Comparison of ENCODE assay signal across 2 cellular contexts in the genomic region with DNA sequence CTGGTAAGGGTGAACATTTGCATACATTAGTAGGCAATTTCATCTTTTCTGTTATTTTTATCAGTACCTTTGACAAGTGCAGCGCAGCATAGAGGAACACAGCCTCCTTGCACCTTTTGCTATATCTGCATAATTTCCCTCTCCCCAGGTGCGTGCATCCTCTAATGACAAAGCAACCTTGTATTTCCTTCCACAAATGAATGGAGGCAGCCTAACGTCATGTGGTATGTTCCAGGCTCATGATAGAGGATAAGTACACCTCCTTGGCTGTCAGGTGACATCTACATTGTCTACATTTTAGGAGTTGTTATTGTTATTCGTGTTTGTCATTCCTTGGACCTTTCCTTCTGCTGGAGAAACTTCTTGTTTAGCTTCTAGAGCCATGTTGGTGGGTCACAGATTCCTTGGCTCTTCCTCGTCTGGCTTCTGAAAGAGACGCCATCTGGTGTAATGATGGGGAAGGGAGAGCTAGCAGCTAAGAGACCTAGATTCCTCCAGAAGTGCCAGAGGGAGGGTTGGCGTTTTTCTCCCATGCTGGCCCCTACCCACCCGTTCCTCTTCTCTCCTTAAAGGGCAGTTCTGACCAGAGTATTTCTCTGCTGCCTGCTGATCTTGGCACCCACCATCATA.
A peak's percentile ranks its signal among the peaks of the same experiment; 100 is the strongest.
TF ChIP-seq lines count a peak whose summit lies in the region.

No MANE protein-coding gene starts in this region.

TF ChIP-seq in GM23338, 12 proteins besides CTCF, POLR2A, EP300 and RAD21:
- TF ChIP-seq, protein P1, sequence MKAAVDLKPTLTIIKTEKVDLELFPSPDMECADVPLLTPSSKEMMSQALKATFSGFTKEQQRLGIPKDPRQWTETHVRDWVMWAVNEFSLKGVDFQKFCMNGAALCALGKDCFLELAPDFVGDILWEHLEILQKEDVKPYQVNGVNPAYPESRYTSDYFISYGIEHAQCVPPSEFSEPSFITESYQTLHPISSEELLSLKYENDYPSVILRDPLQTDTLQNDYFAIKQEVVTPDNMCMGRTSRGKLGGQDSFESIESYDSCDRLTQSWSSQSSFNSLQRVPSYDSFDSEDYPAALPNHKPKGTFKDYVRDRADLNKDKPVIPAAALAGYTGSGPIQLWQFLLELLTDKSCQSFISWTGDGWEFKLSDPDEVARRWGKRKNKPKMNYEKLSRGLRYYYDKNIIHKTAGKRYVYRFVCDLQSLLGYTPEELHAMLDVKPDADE (IDR thresholded peaks at IDR 0.05): no peak
- TF ChIP-seq ZNF462 (CRISPR knock-in tag; IDR thresholded peaks at IDR 0.05): peak; percentile 26; the same call in 1 of the 2 replicates

TF ChIP-seq in K562, 482 proteins besides CTCF, POLR2A, EP300 and RAD21:
- TF ChIP-seq CBFA2T3 (IDR thresholded peaks at IDR 0.05) (no peak), ZNF239 (CRISPR knock-in tag; IDR thresholded peaks at IDR 0.05) (no peak), MYNN (IDR thresholded peaks at IDR 0.05) (no peak), MYNN (CRISPR knock-in tag; IDR thresholded peaks at IDR 0.05) (no peak), ZNF551 (CRISPR knock-in tag; IDR thresholded peaks at IDR 0.05) (no peak), CBX8 (IDR thresholded peaks at IDR 0.05; ENCODE audit: borderline replicate concordance, extremely low read depth, low read depth, low read length, poor library complexity, severe bottlenecking) (no peak), CREBBP (IDR thresholded peaks at IDR 0.05; ENCODE audit: low read depth, low read length) (no peak), RHOXF2B (CRISPR knock-in tag; conservative IDR thresholded peaks at IDR 0.05) (no peak), RCOR1 (IDR thresholded peaks at IDR 0.05; ENCODE audit: borderline replicate concordance in 1 of 2, low read depth in 2 of 2, low read length in 2 of 2) (no peak), MBD1 (CRISPR knock-in tag; IDR thresholded peaks at IDR 0.05) (no peak)
TF ChIP-seq in K562: peak in this region for 0.
